ENCODE assay signal across 21 cellular contexts in the genomic region with DNA sequence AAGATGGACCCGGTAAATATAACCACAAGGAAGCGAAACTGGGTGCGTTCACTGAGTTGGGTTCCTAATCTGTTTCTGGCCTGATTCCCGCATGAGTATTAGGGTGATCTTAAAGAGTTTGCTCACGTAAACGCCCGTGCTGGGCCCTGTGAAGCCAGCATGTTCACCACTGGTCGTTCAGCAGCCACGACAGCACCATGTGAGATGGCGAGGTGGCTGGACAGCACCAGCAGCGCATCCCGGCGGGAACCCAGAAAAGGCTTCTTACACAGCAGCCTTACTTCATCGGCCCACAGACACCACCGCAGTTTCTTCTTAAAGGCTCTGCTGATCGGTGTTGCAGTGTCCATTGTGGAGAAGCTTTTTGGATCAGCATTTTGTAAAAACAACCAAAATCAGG.
"Had no signal": no experiment of that assay in that cellular context is flagged by ENCODE, and none has a peak within 500 bp of the region (broad histone marks: within the 10 kb centered on the region; RNA-seq: fewer than 3 reads in every experiment).

No MANE protein-coding gene starts in this region.

- H3K4me3 Mint-ChIP-seq: activated B cell treated with CpG ODN at 0.5 μM for 24 hours; activated CD4-positive, alpha-beta T cell treated with anti-CD3 and anti-CD28 coated beads, Interleukin-2, amount 10 ng/mL, durations not matched to agents 24 days and 14 days; activated T-helper 17 cell treated with anti-CD3 and anti-CD28 coated beads, Interleukin-2, amount 50 U/mL, for 72 hours; central memory CD8-positive, alpha-beta T cell; T-cell had no signal

- H3K27ac Mint-ChIP-seq: activated B cell treated with CpG ODN at 0.5 μM for 24 hours; activated CD4-positive, alpha-beta T cell treated with anti-CD3 and anti-CD28 coated beads, Interleukin-2, amount 10 ng/mL, durations not matched to agents 24 days and 14 days; activated T-helper 17 cell treated with anti-CD3 and anti-CD28 coated beads, Interleukin-2, amount 50 U/mL, for 72 hours; T-cell had no signal

- H3K27me3 Mint-ChIP-seq: activated B cell treated with CpG ODN at 0.5 μM for 24 hours; activated CD4-positive, alpha-beta T cell treated with anti-CD3 and anti-CD28 coated beads, Interleukin-2, amount 10 ng/mL, durations not matched to agents 24 days and 14 days; activated T-helper 17 cell treated with anti-CD3 and anti-CD28 coated beads, Interleukin-2, amount 50 U/mL, for 72 hours; central memory CD8-positive, alpha-beta T cell; T-cell had no signal

- DNase-seq: activated B cell treated with CpG ODN at 0.5 μM for 24 hours; activated CD4-positive, alpha-beta T cell treated with anti-CD3 and anti-CD28 coated beads for 1 hour; activated CD4-positive, alpha-beta T cell treated with anti-CD3 and anti-CD28 coated beads, Interleukin-2, amount 10 ng/mL, durations not matched to agents 24 days and 14 days; activated CD4-positive, alpha-beta T cell treated with anti-CD3 and anti-CD28 coated beads, Interleukin-2, amount 50 U/mL, for 48 hours; activated gamma-delta T cell; activated naive CD4-positive, alpha-beta T cell treated with anti-CD3 and anti-CD28 coated beads, Interleukin-2, amount 50 U/mL, for 16 hours; activated T-cell treated with anti-CD3 and anti-CD28 coated beads for 4 hours; activated T-cell treated with anti-CD3 and anti-CD28 coated beads, Interleukin-2, amount 50 U/mL, for 48 hours; aorta; MM.1S; NCI-H146; NCI-H187 treated with DMSO at 0.1 percent for 48 hours; NCI-H2171; NCI-H226; NCI-H526; NCI-H774; T-cell; T1000 had no signal

- H3K9me3 Mint-ChIP-seq: activated B cell treated with CpG ODN at 0.5 μM for 24 hours; activated CD4-positive, alpha-beta T cell treated with anti-CD3 and anti-CD28 coated beads, Interleukin-2, amount 10 ng/mL, durations not matched to agents 24 days and 14 days; activated T-helper 17 cell treated with anti-CD3 and anti-CD28 coated beads, Interleukin-2, amount 50 U/mL, for 72 hours; central memory CD8-positive, alpha-beta T cell; T-cell had no signal

- H3K27ac ChIP-seq: SK-N-MC had no signal

- ATAC-seq: T-cell had no signal

- H3K4me1 Mint-ChIP-seq: activated T-helper 17 cell treated with anti-CD3 and anti-CD28 coated beads, Interleukin-2, amount 50 U/mL, for 72 hours; central memory CD8-positive, alpha-beta T cell; T-cell had no signal
